ENCODE assay signal across 1 cellular context in the genomic region with DNA sequence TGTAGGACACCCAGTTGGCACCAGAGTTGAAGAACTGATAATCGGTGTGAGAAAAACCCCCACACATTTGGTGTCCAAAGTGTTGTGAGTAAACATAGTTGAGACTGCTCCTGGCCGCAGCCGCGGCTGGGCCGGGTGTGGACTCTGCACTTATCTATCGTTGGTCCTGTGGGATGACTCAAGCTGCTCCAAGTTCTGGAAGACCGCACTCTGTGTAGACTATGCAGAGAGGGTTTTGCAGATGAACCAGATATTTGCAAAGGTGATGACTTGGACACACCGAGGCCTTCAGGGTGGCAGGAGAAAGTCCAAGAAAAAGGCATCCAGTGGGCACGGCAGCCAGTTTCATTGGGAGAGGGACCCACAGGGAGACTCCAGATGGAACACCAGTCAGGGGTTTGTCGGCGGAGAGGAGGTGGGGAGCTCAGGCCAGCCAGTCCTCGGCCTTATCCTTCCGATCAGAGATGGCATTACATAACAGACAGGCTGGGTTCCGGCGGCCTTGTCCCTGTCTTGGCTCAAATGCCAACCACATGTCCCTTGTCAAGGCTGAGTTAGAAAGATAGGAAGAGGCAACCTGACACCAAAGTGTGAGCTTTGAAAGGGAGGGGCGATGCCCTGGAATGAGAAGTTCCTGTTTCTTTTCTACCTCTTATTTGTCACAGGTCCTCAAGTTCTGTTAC.
TF ChIP-seq lines count a peak whose summit lies in the region.

No MANE protein-coding gene starts in this region.

TF ChIP-seq in K562, 482 proteins besides CTCF, POLR2A, EP300 and RAD21 (continued from another document and continues in another):
- TF ChIP-seq, protein P1, sequence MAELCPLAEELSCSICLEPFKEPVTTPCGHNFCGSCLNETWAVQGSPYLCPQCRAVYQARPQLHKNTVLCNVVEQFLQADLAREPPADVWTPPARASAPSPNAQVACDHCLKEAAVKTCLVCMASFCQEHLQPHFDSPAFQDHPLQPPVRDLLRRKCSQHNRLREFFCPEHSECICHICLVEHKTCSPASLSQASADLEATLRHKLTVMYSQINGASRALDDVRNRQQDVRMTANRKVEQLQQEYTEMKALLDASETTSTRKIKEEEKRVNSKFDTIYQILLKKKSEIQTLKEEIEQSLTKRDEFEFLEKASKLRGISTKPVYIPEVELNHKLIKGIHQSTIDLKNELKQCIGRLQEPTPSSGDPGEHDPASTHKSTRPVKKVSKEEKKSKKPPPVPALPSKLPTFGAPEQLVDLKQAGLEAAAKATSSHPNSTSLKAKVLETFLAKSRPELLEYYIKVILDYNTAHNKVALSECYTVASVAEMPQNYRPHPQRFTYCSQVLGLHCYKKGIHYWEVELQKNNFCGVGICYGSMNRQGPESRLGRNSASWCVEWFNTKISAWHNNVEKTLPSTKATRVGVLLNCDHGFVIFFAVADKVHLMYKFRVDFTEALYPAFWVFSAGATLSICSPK (IDR thresholded peaks at IDR 0.05; ENCODE audit: borderline replicate concordance): no peak
- TF ChIP-seq SMARCE1 (IDR thresholded peaks at IDR 0.05): peak; percentile 65
- peak; percentile 64 for TF ChIP-seq HNRNPLL (IDR thresholded peaks at IDR 0.05; ENCODE audit: low read depth, low read length, poor library complexity, severe bottlenecking)
- TF ChIP-seq NRF1 (conservative IDR thresholded peaks at IDR 0.05 in 1 of 2, IDR thresholded peaks at IDR 0.05 in 1 of 2): peak; percentile 40 to 59
- TF ChIP-seq YBX1 (IDR thresholded peaks at IDR 0.05): no peak
- TF ChIP-seq SMARCC2 (IDR thresholded peaks at IDR 0.05; ENCODE audit: low read depth): peak; percentile 4; the same call in 1 of the 2 replicates
- TF ChIP-seq CBX1 (IDR thresholded peaks at IDR 0.05; ENCODE audit: low read depth): no peak
- no peak for TF ChIP-seq STAT5B (CRISPR knock-in tag; IDR thresholded peaks at IDR 0.05)
- TF ChIP-seq KDM4B (IDR thresholded peaks at IDR 0.05; ENCODE audit: borderline replicate concordance in 2 of 2, low read depth in 1 of 2): no peak
- no peak for TF ChIP-seq ZNF717 (CRISPR knock-in tag; IDR thresholded peaks at IDR 0.05)
- peak; percentile 25; the same call in 1 of the 2 replicates for TF ChIP-seq CREB1 (IDR thresholded peaks at IDR 0.05)
- TF ChIP-seq CREB1 (CRISPR knock-in tag; IDR thresholded peaks at IDR 0.05): no peak
- TF ChIP-seq TCF7L2 (IDR thresholded peaks at IDR 0.05; ENCODE audit: low read depth, low read length): no peak
- peak in 1 of 2 experiments; percentile 43; a peak in 1 of 4 replicates for TF ChIP-seq KDM1A (IDR thresholded peaks at IDR 0.05)
- TF ChIP-seq, protein P2, sequence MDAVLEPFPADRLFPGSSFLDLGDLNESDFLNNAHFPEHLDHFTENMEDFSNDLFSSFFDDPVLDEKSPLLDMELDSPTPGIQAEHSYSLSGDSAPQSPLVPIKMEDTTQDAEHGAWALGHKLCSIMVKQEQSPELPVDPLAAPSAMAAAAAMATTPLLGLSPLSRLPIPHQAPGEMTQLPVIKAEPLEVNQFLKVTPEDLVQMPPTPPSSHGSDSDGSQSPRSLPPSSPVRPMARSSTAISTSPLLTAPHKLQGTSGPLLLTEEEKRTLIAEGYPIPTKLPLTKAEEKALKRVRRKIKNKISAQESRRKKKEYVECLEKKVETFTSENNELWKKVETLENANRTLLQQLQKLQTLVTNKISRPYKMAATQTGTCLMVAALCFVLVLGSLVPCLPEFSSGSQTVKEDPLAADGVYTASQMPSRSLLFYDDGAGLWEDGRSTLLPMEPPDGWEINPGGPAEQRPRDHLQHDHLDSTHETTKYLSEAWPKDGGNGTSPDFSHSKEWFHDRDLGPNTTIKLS (IDR thresholded peaks at IDR 0.05; ENCODE audit: borderline replicate concordance, low read depth): no peak
- TF ChIP-seq, protein P3, sequence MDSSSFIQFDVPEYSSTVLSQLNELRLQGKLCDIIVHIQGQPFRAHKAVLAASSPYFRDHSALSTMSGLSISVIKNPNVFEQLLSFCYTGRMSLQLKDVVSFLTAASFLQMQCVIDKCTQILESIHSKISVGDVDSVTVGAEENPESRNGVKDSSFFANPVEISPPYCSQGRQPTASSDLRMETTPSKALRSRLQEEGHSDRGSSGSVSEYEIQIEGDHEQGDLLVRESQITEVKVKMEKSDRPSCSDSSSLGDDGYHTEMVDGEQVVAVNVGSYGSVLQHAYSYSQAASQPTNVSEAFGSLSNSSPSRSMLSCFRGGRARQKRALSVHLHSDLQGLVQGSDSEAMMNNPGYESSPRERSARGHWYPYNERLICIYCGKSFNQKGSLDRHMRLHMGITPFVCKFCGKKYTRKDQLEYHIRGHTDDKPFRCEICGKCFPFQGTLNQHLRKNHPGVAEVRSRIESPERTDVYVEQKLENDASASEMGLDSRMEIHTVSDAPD (CRISPR knock-in tag; IDR thresholded peaks at IDR 0.05): no peak
- TF ChIP-seq LCOR (CRISPR knock-in tag; IDR thresholded peaks at IDR 0.05): 0 out of 2 replicates have a peak, but pooled peaks have one; percentile 34
- no peak for TF ChIP-seq FOXJ2 (tag; IDR thresholded peaks at IDR 0.05)
- TF ChIP-seq ZNF77 (CRISPR knock-in tag; IDR thresholded peaks at IDR 0.05): no peak
- no peak for TF ChIP-seq BRD4 (IDR thresholded peaks at IDR 0.05)
- TF ChIP-seq, protein P4, sequence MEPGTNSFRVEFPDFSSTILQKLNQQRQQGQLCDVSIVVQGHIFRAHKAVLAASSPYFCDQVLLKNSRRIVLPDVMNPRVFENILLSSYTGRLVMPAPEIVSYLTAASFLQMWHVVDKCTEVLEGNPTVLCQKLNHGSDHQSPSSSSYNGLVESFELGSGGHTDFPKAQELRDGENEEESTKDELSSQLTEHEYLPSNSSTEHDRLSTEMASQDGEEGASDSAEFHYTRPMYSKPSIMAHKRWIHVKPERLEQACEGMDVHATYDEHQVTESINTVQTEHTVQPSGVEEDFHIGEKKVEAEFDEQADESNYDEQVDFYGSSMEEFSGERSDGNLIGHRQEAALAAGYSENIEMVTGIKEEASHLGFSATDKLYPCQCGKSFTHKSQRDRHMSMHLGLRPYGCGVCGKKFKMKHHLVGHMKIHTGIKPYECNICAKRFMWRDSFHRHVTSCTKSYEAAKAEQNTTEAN (CRISPR knock-in tag; IDR thresholded peaks at IDR 0.05): no peak
- TF ChIP-seq NR1H2 (CRISPR knock-in tag; IDR thresholded peaks at IDR 0.05): no peak
- TF ChIP-seq BACH1 (tag; IDR thresholded peaks at IDR 0.05): no peak
- TF ChIP-seq, protein P5, sequence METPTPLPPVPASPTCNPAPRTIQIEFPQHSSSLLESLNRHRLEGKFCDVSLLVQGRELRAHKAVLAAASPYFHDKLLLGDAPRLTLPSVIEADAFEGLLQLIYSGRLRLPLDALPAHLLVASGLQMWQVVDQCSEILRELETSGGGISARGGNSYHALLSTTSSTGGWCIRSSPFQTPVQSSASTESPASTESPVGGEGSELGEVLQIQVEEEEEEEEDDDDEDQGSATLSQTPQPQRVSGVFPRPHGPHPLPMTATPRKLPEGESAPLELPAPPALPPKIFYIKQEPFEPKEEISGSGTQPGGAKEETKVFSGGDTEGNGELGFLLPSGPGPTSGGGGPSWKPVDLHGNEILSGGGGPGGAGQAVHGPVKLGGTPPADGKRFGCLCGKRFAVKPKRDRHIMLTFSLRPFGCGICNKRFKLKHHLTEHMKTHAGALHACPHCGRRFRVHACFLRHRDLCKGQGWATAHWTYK (CRISPR knock-in tag; IDR thresholded peaks at IDR 0.05): no peak
- no peak for TF ChIP-seq KLF1 (tag; IDR thresholded peaks at IDR 0.05)
- no peak for TF ChIP-seq HIVEP1 (CRISPR knock-in tag; IDR thresholded peaks at IDR 0.05)
- no peak for TF ChIP-seq BRF2 (IDR thresholded peaks at IDR 0.05; ENCODE audit: borderline replicate concordance, insufficient read depth, insufficient read length)
- TF ChIP-seq ZNF740 (CRISPR knock-in tag; IDR thresholded peaks at IDR 0.05): no peak
- no peak for TF ChIP-seq ZNF740 (tag; IDR thresholded peaks at IDR 0.05)
- TF ChIP-seq ESRRA (IDR thresholded peaks at IDR 0.05; ENCODE audit: borderline replicate concordance, low read depth): no peak
- no peak for TF ChIP-seq GABPB2 (CRISPR knock-in tag; conservative IDR thresholded peaks at IDR 0.05)
- no peak; the same call in 1 of the 2 replicates for TF ChIP-seq GATA2 (CRISPR knock-in tag; IDR thresholded peaks at IDR 0.05)
- TF ChIP-seq ZNF274 (IDR thresholded peaks at IDR 0.05; ENCODE audit: borderline replicate concordance, low read depth, low read length): no peak
- TF ChIP-seq ZNF785 (CRISPR knock-in tag; IDR thresholded peaks at IDR 0.05): no peak
- TF ChIP-seq KDM5B (IDR thresholded peaks at IDR 0.05; ENCODE audit: insufficient replicate concordance, low read depth, low read length): no peak
- no peak for TF ChIP-seq AFF4 (CRISPR knock-in tag; IDR thresholded peaks at IDR 0.05)
- TF ChIP-seq MAFK (IDR thresholded peaks at IDR 0.05; ENCODE audit: low read length): 0 out of 2 replicates have a peak, but pooled peaks have one; percentile 2
- no peak for TF ChIP-seq ZNF644 (tag; IDR thresholded peaks at IDR 0.05; ENCODE audit: low read depth)
